Comparison of ENCODE assay signal across 17 cellular contexts in the genomic region with DNA sequence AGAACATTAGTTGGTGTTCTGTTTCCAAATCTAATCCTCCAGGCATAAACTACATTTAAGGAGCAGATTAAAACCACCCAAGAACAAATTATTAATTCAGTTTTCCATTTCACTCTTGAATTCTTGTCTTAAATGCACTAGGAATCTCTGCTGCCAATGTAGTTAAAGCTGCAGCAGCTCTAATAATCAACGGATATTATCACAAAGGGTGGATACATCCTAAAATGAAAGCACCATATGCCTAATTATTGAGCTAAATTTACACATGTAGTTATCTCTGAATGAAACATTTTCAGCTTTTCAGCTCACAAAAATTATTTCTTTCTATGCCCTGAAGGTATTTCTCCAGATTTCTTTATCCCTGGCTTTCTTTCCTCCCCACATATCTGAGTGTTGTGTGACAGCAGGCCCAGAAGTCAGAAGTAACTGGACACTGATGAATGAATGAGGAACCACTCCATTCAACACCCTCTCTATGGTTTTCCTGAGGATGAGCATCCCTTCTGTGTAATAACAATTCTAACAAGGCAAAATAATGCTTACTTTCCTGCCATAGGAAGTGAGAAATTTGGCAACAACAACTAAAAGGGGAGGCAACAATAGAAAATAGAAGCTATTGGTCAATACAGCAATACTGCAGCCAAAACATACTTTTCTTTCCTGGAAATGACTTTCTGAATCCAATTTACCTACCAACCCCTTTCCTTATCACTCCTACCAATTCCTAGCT. TPM values are rescaled to one million over a fixed set of nuclear protein-coding genes. Genes with fewer than 3 reads are reported as not detected.
DNase-seq lines count a peak whose midpoint lies in the region; ATAC-seq, FAIRE-seq and TF ChIP-seq lines count a peak whose summit lies in the region.
"Had no signal": no experiment of that assay in that cellular context is flagged by ENCODE, and none has a peak within 500 bp of the region (broad histone marks: within the 10 kb centered on the region; RNA-seq: fewer than 3 reads in every experiment).

No MANE protein-coding gene starts in this region.

- H3K4me2 ChIP-seq in parathyroid adenoma (ENCODE audit: low read length), result no peak overlapping the region
- H3K4me2 ChIP-seq in GM23248 (ENCODE audit: unreplicated experiment), result no peak overlapping the region

- H3K36me3 ChIP-seq in heart right ventricle, result peaks cover 0 to 32% (median 0%) of the 10 kb centered on the region in 9 donors
- no peaks in the 10 kb centered on the region for H3K36me3 ChIP-seq in parathyroid adenoma (ENCODE audit: control insufficient read depth, insufficient read depth, low read length)
- H3K36me3 ChIP-seq in GM23248 (ENCODE audit: low read depth), result no peaks in the 10 kb centered on the region

- peaks cover 37% of the 10 kb centered on the region for H3K4me1 Mint-ChIP-seq in T-helper 17 cell

- FAIRE-seq in GM19239 (lab: Jason Lieb, UNC), result peak; percentile 71

- H3K27me3 Mint-ChIP-seq in T-helper 17 cell, result no peaks in the 10 kb centered on the region

- peaks cover 11% of the 10 kb centered on the region for H3K36me3 Mint-ChIP-seq in T-helper 17 cell (ENCODE audit: low read depth)
- H3K36me3 Mint-ChIP-seq: WTC11 had no signal

- H3K27ac Mint-ChIP-seq in T-helper 17 cell, result peak overlapping the region; percentile 29
- H3K27ac Mint-ChIP-seq: nephron, WTC11 had no signal

- no peak overlapping the region for H3K4me3 Mint-ChIP-seq in T-helper 17 cell
- H3K4me3 Mint-ChIP-seq: nephron, WTC11 had no signal

- in situ Hi-C loops in GM23248 (cut with MboI), result no loop called here

- H3K4me3 ChIP-seq in heart right ventricle (no peak overlapping the region), parathyroid adenoma (ENCODE audit: low read depth, low read length) (no peak overlapping the region), GM23248 (no peak overlapping the region)
- H3K4me3 ChIP-seq: BLaER1 treated with 17β-estradiol and CSF1 and Interleukin-3, amounts not matched to agents 10 nM and 100 nM; Peyer's patch; sigmoid colon; tibial artery had no signal

- H3K27ac ChIP-seq in heart right ventricle (peak overlapping the region in 6 of 10 donors; percentile 3 to 58 (median 31)), parathyroid adenoma (peak overlapping the region; percentile 40), GM23248 (no peak overlapping the region)
- H3K27ac ChIP-seq: BLaER1 treated with 17β-estradiol and CSF1 and Interleukin-3, amounts not matched to agents 10 nM and 100 nM; Peyer's patch had no signal

- no peaks in the 10 kb centered on the region for H3K27me3 ChIP-seq in heart right ventricle
- H3K27me3 ChIP-seq in parathyroid adenoma (ENCODE audit: control insufficient read depth, insufficient read depth, low read length), result no peaks in the 10 kb centered on the region
- H3K27me3 ChIP-seq in GM23248 (replicated peaks; ENCODE audit: insufficient read depth), result no peaks in the 10 kb centered on the region
- H3K27me3 ChIP-seq: BLaER1 treated with 17β-estradiol and CSF1 and Interleukin-3, amounts not matched to agents 10 nM and 100 nM; Peyer's patch; sigmoid colon; tibial artery had no signal

- no peaks in the 10 kb centered on the region for H3F3A ChIP-seq in GM23248 (ENCODE audit: insufficient read depth)

- 27 to 43% methylated on average over 1 of the region's 1 CpG for WGBS in heart right ventricle, 2 donors
- 26 to 39% methylated on average over 1 of the region's 1 CpG for WGBS in GM23248 (ENCODE audit: low coverage in 1 of 2, low lambda C conversion rate in 2 of 2, missing lambda C conversion rate in 2 of 2), 2 experiments

- H3K79me2 ChIP-seq in parathyroid adenoma, result no peaks in the 10 kb centered on the region
- H3K79me2 ChIP-seq in GM23248 (ENCODE audit: insufficient read depth), result peaks cover 17% of the 10 kb centered on the region

- H3K4me1 ChIP-seq in heart right ventricle (peaks cover 0 to 71% (median 26%) of the 10 kb centered on the region in 9 donors), parathyroid adenoma (no peaks in the 10 kb centered on the region), GM23248 (ENCODE audit: insufficient read depth) (no peaks in the 10 kb centered on the region)

- H3K9me2 ChIP-seq in GM23248 (ENCODE audit: insufficient read depth), result no peaks in the 10 kb centered on the region

- H4K20me1 ChIP-seq in GM23248 (ENCODE audit: insufficient read depth), result no peaks in the 10 kb centered on the region

- H3K9me3 ChIP-seq in T-helper 17 cell (ENCODE audit: control insufficient read depth, low read length, poor library complexity, severe bottlenecking) (no peaks in the 10 kb centered on the region), heart right ventricle (no peaks in the 10 kb centered on the region), parathyroid adenoma (ENCODE audit: control insufficient read depth, low read length) (no peaks in the 10 kb centered on the region), GM23248 (ENCODE audit: low read depth) (no peaks in the 10 kb centered on the region)
- H3K9me3 ChIP-seq: BLaER1 treated with 17β-estradiol and CSF1 and Interleukin-3, amounts not matched to agents 10 nM and 100 nM; Peyer's patch; sigmoid colon; tibial artery had no signal

- no peak overlapping the region for H2AFZ ChIP-seq in parathyroid adenoma
- no peak overlapping the region; the same call in 1 of the 2 replicates for H2AFZ ChIP-seq in GM23248

- TF ChIP-seq CTCF in heart right ventricle (IDR thresholded peaks at IDR 0.05) (no peak), parathyroid adenoma (IDR thresholded peaks at IDR 0.05) (no peak)

- DNase-seq in GM19239 (ENCODE audit: insufficient read length, low spot score) (no peak), T-helper 17 cell (no peak), heart right ventricle (no peak), NCI-H2196 (lab: John Stamatoyannopoulos, UW; ENCODE audit: unreplicated experiment) (no peak), GM23248 (no peak)
- no peak for DNase-seq in NK-92 treated with Interleukin-12 subunit alpha and Interleukin-12 subunit beta, amount 100 ng/mL, for 24 hours (lab: John Stamatoyannopoulos, UW)
- DNase-seq: activated gamma-delta T cell treated with Interleukin-2 at 50 U/mL for 16 hours; NCI-H226; Peyer's patch; sigmoid colon; stimulated activated CD4-positive, alpha-beta T cell treated with anti-CD3 and anti-CD28 coated beads, Interleukin-4, amount 100 ng/mL, for 1 hour; tibial artery had no signal

- ATAC-seq in T-helper 17 cell (no peak), heart right ventricle (peak in 7 of 8 donors; percentile 40 to 75 (median 63)), GM21723 (IDR thresholded peaks at IDR 0.05; ENCODE audit: unreplicated experiment) (no peak)

- H3K9ac ChIP-seq in parathyroid adenoma (no peak overlapping the region), GM23248 (no peak overlapping the region)
- H3K9ac ChIP-seq: BLaER1 treated with 17β-estradiol and CSF1 and Interleukin-3, amounts not matched to agents 10 nM and 100 nM had no signal

- intact Hi-C loops in heart right ventricle (cut with DNase I), result no loop called here

RNA-seq across cellular contexts. Expression of gene MAN1A1, which starts 14.9 kb away (rescaled TPM):
- 10 to 100 TPM; 14.2 to 19.6 TPM for total RNA-seq in T-helper 17 cell
- total RNA-seq in heart right ventricle, result 10 to 100 TPM in 6 of 10 donors, 1 to 10 TPM in 4; 6.2 to 22.0 (median 11.7) TPM
- polyA plus RNA-seq in heart right ventricle, result 1 to 10 TPM; 6.6 to 8.9 TPM
- total RNA-seq in GM23248 (2014; rRNA removed; shearing (Covaris generic)), result 31.4 and 33.4 TPM in 2 replicates
- polyA plus RNA-seq in GM23248 (2016; fragmentation: Nextera tagmentation; extraction: Ambion mirVana), result 9.8 and 10.5 TPM in 2 replicates

Comparison
In these comparisons a context has a peak if more than half of its experiments do, and no peak if none do; other contexts are left out.
1. ATAC-seq: peak in heart right ventricle (7 of 8); none in T-helper 17 cell (single experiment) and GM21723 (single experiment).